Comparison of ENCODE assay signal across 1 cellular context in the genomic region with DNA sequence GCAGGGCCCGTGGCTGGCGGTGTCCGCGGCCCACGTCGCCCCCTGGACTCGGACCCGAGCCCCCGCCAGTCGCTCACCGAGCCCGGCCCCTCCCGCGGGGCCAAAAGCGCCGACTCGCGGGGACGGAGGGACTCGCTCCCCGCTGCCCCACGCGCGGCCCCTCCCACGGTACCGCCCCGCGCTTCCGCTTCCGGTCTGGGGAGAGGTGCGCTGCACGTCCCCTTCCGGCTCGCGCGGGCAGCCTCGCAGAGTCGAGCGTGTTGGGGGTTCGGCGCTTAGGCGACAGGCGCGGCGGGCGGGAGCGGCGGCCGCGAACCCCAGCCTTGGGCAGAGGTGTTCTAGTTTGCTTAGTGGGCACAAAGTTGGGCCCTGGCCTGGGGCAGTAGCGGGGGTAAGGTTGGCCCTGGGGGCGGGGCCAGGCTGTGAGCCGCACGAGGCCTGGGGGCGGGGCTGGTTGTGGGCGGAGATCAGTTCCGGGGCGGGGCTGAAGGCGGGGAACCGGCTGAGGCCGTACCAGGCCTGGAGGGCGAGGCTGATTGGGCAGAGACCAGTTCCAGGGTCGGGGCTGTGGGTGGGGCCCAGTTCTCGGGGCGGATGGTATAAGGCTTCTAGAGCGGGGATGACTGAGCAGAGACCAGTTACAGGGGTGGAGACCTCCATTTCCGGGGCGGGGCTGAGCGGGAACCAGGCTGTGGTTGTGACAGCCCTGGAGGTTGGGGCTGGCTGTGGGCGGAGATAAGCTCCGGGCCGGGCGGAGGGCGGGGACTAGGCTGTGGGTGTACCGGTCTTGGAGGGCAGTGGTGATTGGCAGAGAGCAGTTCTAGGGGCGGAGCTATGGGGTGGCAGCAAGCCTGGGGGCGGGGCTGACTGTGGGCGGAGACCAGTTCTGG.
TF ChIP-seq lines count a peak whose summit lies in the region.

A gene (plus strand): TSS at position 246 of the 890 bp plus-strand sequence. CDS start 10,302 bp downstream, outside the sequence.
A gene (minus strand): TSS at position 173 of the 890 bp plus-strand sequence. CDS start 9,645 bp downstream, outside the sequence.

TF ChIP-seq in H1, 55 proteins besides CTCF, POLR2A, EP300 and RAD21 (continues in another document):
- TF ChIP-seq ASH2L (IDR thresholded peaks at IDR 0.05; ENCODE audit: low read length) = peak; percentile 90
- no peak for TF ChIP-seq CHD2 (IDR thresholded peaks at IDR 0.05; ENCODE audit: low read length)
- TF ChIP-seq, protein P1, sequence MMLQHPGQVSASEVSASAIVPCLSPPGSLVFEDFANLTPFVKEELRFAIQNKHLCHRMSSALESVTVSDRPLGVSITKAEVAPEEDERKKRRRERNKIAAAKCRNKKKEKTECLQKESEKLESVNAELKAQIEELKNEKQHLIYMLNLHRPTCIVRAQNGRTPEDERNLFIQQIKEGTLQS (IDR thresholded peaks at IDR 0.05; ENCODE audit: insufficient read depth, low read depth, low read length) = no peak
- TF ChIP-seq SRF (IDR thresholded peaks at IDR 0.05; ENCODE audit: low read depth, low read length) = no peak
- TF ChIP-seq NANOG (IDR thresholded peaks at IDR 0.05; ENCODE audit: insufficient read depth, low read depth, low read length, poor library complexity, severe bottlenecking) = no peak
- peak; percentile 91 for TF ChIP-seq KDM4A (IDR thresholded peaks at IDR 0.05; ENCODE audit: low read depth, low read length, severe bottlenecking)
- TF ChIP-seq TAF1 (IDR thresholded peaks at IDR 0.05; ENCODE audit: low read depth, low read length) = no peak; the same call in 1 of the 2 replicates
- no peak for TF ChIP-seq YY1 (IDR thresholded peaks at IDR 0.05; ENCODE audit: low read depth, low read length)
- TF ChIP-seq SUZ12 (IDR thresholded peaks at IDR 0.05; ENCODE audit: low read length) = peak; percentile 21; the same call in 1 of the 2 replicates
- no peak for TF ChIP-seq RXRA (IDR thresholded peaks at IDR 0.05; ENCODE audit: insufficient read depth, low read depth, low read length)
- TF ChIP-seq JUN (IDR thresholded peaks at IDR 0.05; ENCODE audit: low read depth, low read length) = no peak
- no peak for TF ChIP-seq SIRT6 (IDR thresholded peaks at IDR 0.05; ENCODE audit: low read length)
- peak; percentile 94 for TF ChIP-seq PHF8 (conservative IDR thresholded peaks at IDR 0.05; ENCODE audit: low read depth, low read length)
- TF ChIP-seq MAFK (IDR thresholded peaks at IDR 0.05; ENCODE audit: low read depth, low read length) = no peak
- peak; percentile 70; the same call in 1 of the 2 replicates for TF ChIP-seq POLR2AphosphoS5 (IDR thresholded peaks at IDR 0.05; ENCODE audit: low read depth, low read length)
- TF ChIP-seq POU5F1 (IDR thresholded peaks at IDR 0.05; ENCODE audit: low read depth, low read length) = no peak
- TF ChIP-seq BACH1 (IDR thresholded peaks at IDR 0.05; ENCODE audit: low read length) = peak; percentile 91
- TF ChIP-seq SP2 (IDR thresholded peaks at IDR 0.05; ENCODE audit: low read length) = no peak
- peak; percentile 87 to 96; a peak in 3 of 4 replicates for TF ChIP-seq HDAC2 (IDR thresholded peaks at IDR 0.05; ENCODE audit: borderline replicate concordance in 1 of 2, low read depth in 2 of 2, low read length in 2 of 2)
- no peak for TF ChIP-seq CBX8 (IDR thresholded peaks at IDR 0.05; ENCODE audit: borderline replicate concordance, low read depth, low read length)
- no peak for TF ChIP-seq CTBP2 (IDR thresholded peaks at IDR 0.05; ENCODE audit: borderline replicate concordance, insufficient read depth, insufficient read length, low read length)
- TF ChIP-seq RFX5 (IDR thresholded peaks at IDR 0.05; ENCODE audit: borderline replicate concordance, low read depth, low read length) = no peak
- no peak for TF ChIP-seq SAP30 (IDR thresholded peaks at IDR 0.05; ENCODE audit: insufficient read depth, insufficient replicate concordance, low read length)
- TF ChIP-seq, protein P2, sequence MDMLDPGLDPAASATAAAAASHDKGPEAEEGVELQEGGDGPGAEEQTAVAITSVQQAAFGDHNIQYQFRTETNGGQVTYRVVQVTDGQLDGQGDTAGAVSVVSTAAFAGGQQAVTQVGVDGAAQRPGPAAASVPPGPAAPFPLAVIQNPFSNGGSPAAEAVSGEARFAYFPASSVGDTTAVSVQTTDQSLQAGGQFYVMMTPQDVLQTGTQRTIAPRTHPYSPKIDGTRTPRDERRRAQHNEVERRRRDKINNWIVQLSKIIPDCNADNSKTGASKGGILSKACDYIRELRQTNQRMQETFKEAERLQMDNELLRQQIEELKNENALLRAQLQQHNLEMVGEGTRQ (IDR thresholded peaks at IDR 0.05; ENCODE audit: low read length) = no peak
- no peak for TF ChIP-seq CREB1 (IDR thresholded peaks at IDR 0.05)
- TF ChIP-seq TEAD4 (IDR thresholded peaks at IDR 0.05; ENCODE audit: low read depth, low read length) = no peak
- no peak for TF ChIP-seq BRCA1 (IDR thresholded peaks at IDR 0.05; ENCODE audit: low read depth, low read length)
- TF ChIP-seq SP1 (IDR thresholded peaks at IDR 0.05; ENCODE audit: low read depth, low read length) = no peak; the same call in 1 of the 2 replicates
- TF ChIP-seq, protein P3, sequence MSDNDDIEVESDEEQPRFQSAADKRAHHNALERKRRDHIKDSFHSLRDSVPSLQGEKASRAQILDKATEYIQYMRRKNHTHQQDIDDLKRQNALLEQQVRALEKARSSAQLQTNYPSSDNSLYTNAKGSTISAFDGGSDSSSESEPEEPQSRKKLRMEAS (IDR thresholded peaks at IDR 0.05) = peak; percentile 37
- TF ChIP-seq HDAC6 (IDR thresholded peaks at IDR 0.05; ENCODE audit: low read depth, low read length) = no peak
- TF ChIP-seq, protein P4, sequence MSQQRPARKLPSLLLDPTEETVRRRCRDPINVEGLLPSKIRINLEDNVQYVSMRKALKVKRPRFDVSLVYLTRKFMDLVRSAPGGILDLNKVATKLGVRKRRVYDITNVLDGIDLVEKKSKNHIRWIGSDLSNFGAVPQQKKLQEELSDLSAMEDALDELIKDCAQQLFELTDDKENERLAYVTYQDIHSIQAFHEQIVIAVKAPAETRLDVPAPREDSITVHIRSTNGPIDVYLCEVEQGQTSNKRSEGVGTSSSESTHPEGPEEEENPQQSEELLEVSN (IDR thresholded peaks at IDR 0.05) = no peak
- peak; percentile 26; the same call in 1 of the 2 replicates for TF ChIP-seq KDM5A (IDR thresholded peaks at IDR 0.05; ENCODE audit: low read length)
- TF ChIP-seq RNF2 (IDR thresholded peaks at IDR 0.05; ENCODE audit: borderline replicate concordance, low read depth, low read length, missing control alignments, poor library complexity, severe bottlenecking) = no peak
- no peak for TF ChIP-seq CBX5 (IDR thresholded peaks at IDR 0.05; ENCODE audit: low read depth, low read length)
- TF ChIP-seq SIX5 (IDR thresholded peaks at IDR 0.05; ENCODE audit: low read depth, low read length) = no peak
- TF ChIP-seq, protein P5, sequence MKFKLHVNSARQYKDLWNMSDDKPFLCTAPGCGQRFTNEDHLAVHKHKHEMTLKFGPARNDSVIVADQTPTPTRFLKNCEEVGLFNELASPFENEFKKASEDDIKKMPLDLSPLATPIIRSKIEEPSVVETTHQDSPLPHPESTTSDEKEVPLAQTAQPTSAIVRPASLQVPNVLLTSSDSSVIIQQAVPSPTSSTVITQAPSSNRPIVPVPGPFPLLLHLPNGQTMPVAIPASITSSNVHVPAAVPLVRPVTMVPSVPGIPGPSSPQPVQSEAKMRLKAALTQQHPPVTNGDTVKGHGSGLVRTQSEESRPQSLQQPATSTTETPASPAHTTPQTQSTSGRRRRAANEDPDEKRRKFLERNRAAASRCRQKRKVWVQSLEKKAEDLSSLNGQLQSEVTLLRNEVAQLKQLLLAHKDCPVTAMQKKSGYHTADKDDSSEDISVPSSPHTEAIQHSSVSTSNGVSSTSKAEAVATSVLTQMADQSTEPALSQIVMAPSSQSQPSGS (IDR thresholded peaks at IDR 0.05; ENCODE audit: low read length) = no peak
- TF ChIP-seq EZH2 (IDR thresholded peaks at IDR 0.05; ENCODE audit: low read depth, low read length, severe bottlenecking) = no peak
- peak; percentile 81; the same call in 1 of the 2 replicates for TF ChIP-seq RBBP5 (IDR thresholded peaks at IDR 0.05; ENCODE audit: borderline replicate concordance, low read depth, low read length)
- TF ChIP-seq FOSL1 (IDR thresholded peaks at IDR 0.05; ENCODE audit: insufficient read depth, low read depth, low read length) = no peak
- peak; percentile 43 for TF ChIP-seq TAF7 (optimal IDR thresholded peaks at IDR 0.05; ENCODE audit: borderline replicate concordance, low read depth, low read length)
- peak in 1 of 2 experiments; percentile 3; a peak in 2 of 4 replicates for TF ChIP-seq SIN3A (conservative IDR thresholded peaks at IDR 0.05 in 1 of 2, IDR thresholded peaks at IDR 0.05 in 1 of 2; ENCODE audit: low read depth in 1 of 2, low read length in 2 of 2)
- no peak for TF ChIP-seq ZNF274 (IDR thresholded peaks at IDR 0.05; ENCODE audit: borderline replicate concordance, extremely low read depth, low read length)
- TF ChIP-seq, protein P6, sequence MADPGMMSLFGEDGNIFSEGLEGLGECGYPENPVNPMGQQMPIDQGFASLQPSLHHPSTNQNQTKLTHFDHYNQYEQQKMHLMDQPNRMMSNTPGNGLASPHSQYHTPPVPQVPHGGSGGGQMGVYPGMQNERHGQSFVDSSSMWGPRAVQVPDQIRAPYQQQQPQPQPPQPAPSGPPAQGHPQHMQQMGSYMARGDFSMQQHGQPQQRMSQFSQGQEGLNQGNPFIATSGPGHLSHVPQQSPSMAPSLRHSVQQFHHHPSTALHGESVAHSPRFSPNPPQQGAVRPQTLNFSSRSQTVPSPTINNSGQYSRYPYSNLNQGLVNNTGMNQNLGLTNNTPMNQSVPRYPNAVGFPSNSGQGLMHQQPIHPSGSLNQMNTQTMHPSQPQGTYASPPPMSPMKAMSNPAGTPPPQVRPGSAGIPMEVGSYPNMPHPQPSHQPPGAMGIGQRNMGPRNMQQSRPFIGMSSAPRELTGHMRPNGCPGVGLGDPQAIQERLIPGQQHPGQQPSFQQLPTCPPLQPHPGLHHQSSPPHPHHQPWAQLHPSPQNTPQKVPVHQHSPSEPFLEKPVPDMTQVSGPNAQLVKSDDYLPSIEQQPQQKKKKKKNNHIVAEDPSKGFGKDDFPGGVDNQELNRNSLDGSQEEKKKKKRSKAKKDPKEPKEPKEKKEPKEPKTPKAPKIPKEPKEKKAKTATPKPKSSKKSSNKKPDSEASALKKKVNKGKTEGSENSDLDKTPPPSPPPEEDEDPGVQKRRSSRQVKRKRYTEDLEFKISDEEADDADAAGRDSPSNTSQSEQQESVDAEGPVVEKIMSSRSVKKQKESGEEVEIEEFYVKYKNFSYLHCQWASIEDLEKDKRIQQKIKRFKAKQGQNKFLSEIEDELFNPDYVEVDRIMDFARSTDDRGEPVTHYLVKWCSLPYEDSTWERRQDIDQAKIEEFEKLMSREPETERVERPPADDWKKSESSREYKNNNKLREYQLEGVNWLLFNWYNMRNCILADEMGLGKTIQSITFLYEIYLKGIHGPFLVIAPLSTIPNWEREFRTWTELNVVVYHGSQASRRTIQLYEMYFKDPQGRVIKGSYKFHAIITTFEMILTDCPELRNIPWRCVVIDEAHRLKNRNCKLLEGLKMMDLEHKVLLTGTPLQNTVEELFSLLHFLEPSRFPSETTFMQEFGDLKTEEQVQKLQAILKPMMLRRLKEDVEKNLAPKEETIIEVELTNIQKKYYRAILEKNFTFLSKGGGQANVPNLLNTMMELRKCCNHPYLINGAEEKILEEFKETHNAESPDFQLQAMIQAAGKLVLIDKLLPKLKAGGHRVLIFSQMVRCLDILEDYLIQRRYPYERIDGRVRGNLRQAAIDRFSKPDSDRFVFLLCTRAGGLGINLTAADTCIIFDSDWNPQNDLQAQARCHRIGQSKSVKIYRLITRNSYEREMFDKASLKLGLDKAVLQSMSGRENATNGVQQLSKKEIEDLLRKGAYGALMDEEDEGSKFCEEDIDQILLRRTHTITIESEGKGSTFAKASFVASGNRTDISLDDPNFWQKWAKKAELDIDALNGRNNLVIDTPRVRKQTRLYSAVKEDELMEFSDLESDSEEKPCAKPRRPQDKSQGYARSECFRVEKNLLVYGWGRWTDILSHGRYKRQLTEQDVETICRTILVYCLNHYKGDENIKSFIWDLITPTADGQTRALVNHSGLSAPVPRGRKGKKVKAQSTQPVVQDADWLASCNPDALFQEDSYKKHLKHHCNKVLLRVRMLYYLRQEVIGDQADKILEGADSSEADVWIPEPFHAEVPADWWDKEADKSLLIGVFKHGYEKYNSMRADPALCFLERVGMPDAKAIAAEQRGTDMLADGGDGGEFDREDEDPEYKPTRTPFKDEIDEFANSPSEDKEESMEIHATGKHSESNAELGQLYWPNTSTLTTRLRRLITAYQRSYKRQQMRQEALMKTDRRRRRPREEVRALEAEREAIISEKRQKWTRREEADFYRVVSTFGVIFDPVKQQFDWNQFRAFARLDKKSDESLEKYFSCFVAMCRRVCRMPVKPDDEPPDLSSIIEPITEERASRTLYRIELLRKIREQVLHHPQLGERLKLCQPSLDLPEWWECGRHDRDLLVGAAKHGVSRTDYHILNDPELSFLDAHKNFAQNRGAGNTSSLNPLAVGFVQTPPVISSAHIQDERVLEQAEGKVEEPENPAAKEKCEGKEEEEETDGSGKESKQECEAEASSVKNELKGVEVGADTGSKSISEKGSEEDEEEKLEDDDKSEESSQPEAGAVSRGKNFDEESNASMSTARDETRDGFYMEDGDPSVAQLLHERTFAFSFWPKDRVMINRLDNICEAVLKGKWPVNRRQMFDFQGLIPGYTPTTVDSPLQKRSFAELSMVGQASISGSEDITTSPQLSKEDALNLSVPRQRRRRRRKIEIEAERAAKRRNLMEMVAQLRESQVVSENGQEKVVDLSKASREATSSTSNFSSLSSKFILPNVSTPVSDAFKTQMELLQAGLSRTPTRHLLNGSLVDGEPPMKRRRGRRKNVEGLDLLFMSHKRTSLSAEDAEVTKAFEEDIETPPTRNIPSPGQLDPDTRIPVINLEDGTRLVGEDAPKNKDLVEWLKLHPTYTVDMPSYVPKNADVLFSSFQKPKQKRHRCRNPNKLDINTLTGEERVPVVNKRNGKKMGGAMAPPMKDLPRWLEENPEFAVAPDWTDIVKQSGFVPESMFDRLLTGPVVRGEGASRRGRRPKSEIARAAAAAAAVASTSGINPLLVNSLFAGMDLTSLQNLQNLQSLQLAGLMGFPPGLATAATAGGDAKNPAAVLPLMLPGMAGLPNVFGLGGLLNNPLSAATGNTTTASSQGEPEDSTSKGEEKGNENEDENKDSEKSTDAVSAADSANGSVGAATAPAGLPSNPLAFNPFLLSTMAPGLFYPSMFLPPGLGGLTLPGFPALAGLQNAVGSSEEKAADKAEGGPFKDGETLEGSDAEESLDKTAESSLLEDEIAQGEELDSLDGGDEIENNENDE (IDR thresholded peaks at IDR 0.05; ENCODE audit: insufficient replicate concordance, low read length) = no peak
- peak; percentile 89 for TF ChIP-seq GABPA (IDR thresholded peaks at IDR 0.05; ENCODE audit: borderline replicate concordance, insufficient read depth, low read length)
- no peak for TF ChIP-seq SP4 (IDR thresholded peaks at IDR 0.05; ENCODE audit: low read length)
- no peak for TF ChIP-seq CHD1 (IDR thresholded peaks at IDR 0.05; ENCODE audit: low read depth, low read length)
- TF ChIP-seq TBP (IDR thresholded peaks at IDR 0.05; ENCODE audit: low read depth, low read length) = no peak
- TF ChIP-seq NRF1 (IDR thresholded peaks at IDR 0.05; ENCODE audit: low read depth, low read length) = no peak
- no peak for TF ChIP-seq KDM1A (IDR thresholded peaks at IDR 0.05; ENCODE audit: borderline replicate concordance, low read length)
- TF ChIP-seq JUND (IDR thresholded peaks at IDR 0.05; ENCODE audit: low read length) = no peak
- no peak for TF ChIP-seq EGR1 (IDR thresholded peaks at IDR 0.05; ENCODE audit: borderline replicate concordance, low read depth, low read length)
- TF ChIP-seq GTF2F1 (IDR thresholded peaks at IDR 0.05; ENCODE audit: borderline replicate concordance, low read depth, low read length) = no peak
- TF ChIP-seq TCF12 (IDR thresholded peaks at IDR 0.05; ENCODE audit: low read depth, low read length) = no peak
- no peak for TF ChIP-seq BCL11A (IDR thresholded peaks at IDR 0.05; ENCODE audit: low read depth in 2 of 2, low read length in 2 of 2)
